Comparison of ENCODE assay signal across 9 cellular contexts in genomic region chr2:134988994-134989605, GRCh38. TPM values are rescaled to one million over a fixed set of nuclear protein-coding genes. Genes with fewer than 3 reads are reported as not detected.
A peak's percentile ranks its signal among the peaks of the same experiment; 100 is the strongest.
DNase-seq lines count a peak whose midpoint lies in the region; ATAC-seq and TF ChIP-seq lines count a peak whose summit lies in the region.
"Had no signal": no experiment of that assay in that cellular context is flagged by ENCODE, and none has a peak within 500 bp of the region (broad histone marks: within the 10 kb centered on the region; RNA-seq: fewer than 3 reads in every experiment).

No MANE protein-coding gene starts in this region.

- H3K36me3 Mint-ChIP-seq in CD4-positive, CD25-positive, alpha-beta regulatory T cell, result peaks cover 2% of the 10 kb centered on the region

- H3K4me3 Mint-ChIP-seq in CD4-positive, CD25-positive, alpha-beta regulatory T cell, result no peak overlapping the region

- TF ChIP-seq POLR2A in thyroid gland (IDR thresholded peaks at IDR 0.05), result no peak

- H3K4me1 Mint-ChIP-seq in CD4-positive, CD25-positive, alpha-beta regulatory T cell, result no peaks in the 10 kb centered on the region

- POLR2A ChIA-PET in RWPE1 (lab: Yijun Ruan, JAX; ENCODE audit: low non-redundant PET), result no interaction called here

- H3K9me3 ChIP-seq in CD4-positive, CD25-positive, alpha-beta regulatory T cell (ENCODE audit: control insufficient read depth in 2 of 2, low read length in 2 of 2), result peaks cover 0 to 9% of the 10 kb centered on the region in 2 experiments
- H3K9me3 ChIP-seq in thyroid gland, result no peaks in the 10 kb centered on the region

- no peaks in the 10 kb centered on the region for H3K4me1 ChIP-seq in CD4-positive, CD25-positive, alpha-beta regulatory T cell (ENCODE audit: control insufficient read depth, insufficient read depth, low read length, poor library complexity, severe bottlenecking)
- no peaks in the 10 kb centered on the region for H3K4me1 ChIP-seq in foreskin keratinocyte
- no peaks in the 10 kb centered on the region for H3K4me1 ChIP-seq in thyroid gland

- H3K27ac ChIP-seq in CD4-positive, CD25-positive, alpha-beta regulatory T cell (ENCODE audit: insufficient read depth, low read length, poor library complexity, severe bottlenecking), result no peak overlapping the region
- H3K27ac ChIP-seq in RWPE1 (no peak overlapping the region), foreskin keratinocyte (no peak overlapping the region), thyroid gland (no peak overlapping the region)

- peaks cover 36% of the 10 kb centered on the region for H3K27me3 Mint-ChIP-seq in CD4-positive, CD25-positive, alpha-beta regulatory T cell

- intact Hi-C loops in thyroid gland (cut with DNase I), result no loop called here

- no peak overlapping the region for H3K4me3 ChIP-seq in CD4-positive, CD25-positive, alpha-beta regulatory T cell (ENCODE audit: low read depth, low read length)
- no peak overlapping the region for H3K4me3 ChIP-seq in thyroid gland (replicated peaks in 1 of 3)

- H3K9me3 Mint-ChIP-seq in CD4-positive, CD25-positive, alpha-beta regulatory T cell, result peaks cover 0 to 8% (median 2%) of the 10 kb centered on the region in 7 donors

- H3K36me3 ChIP-seq in CD4-positive, CD25-positive, alpha-beta regulatory T cell (ENCODE audit: control insufficient read depth, insufficient read depth, low read length), result no peaks in the 10 kb centered on the region
- H3K36me3 ChIP-seq in thyroid gland, result no peaks in the 10 kb centered on the region

- peaks cover 2% of the 10 kb centered on the region for H3K27me3 ChIP-seq in CD4-positive, CD25-positive, alpha-beta regulatory T cell (ENCODE audit: control insufficient read depth, insufficient read depth, low read length)
- peaks cover 33% of the 10 kb centered on the region for H3K27me3 ChIP-seq in foreskin keratinocyte
- no peaks in the 10 kb centered on the region for H3K27me3 ChIP-seq in thyroid gland

- H3K27ac Mint-ChIP-seq in CD4-positive, CD25-positive, alpha-beta regulatory T cell, result no peak overlapping the region

- WGBS in thyroid gland, 2 donors, result 19 to 23% methylated on average over 3 of the region's 3 CpGs

- TF ChIP-seq CTCF in RWPE1 (conservative IDR thresholded peaks at IDR 0.05; ENCODE audit: low read depth), result peak; percentile 68
- peak; percentile 66 for TF ChIP-seq CTCF in foreskin keratinocyte (conservative IDR thresholded peaks at IDR 0.05)
- peak in 5 of 6 experiments; percentile 9 to 54 (median 40) for TF ChIP-seq CTCF in thyroid gland (IDR thresholded peaks at IDR 0.05)

- DNase-seq in CD4-positive, CD25-positive, alpha-beta regulatory T cell, result peak in 2 of 3 donors; percentile 31 to 33
- peak; percentile 19 for DNase-seq in HS-27A (ENCODE audit: low read depth)
- DNase-seq in RWPE1 (ENCODE audit: low spot score), result peak; percentile 36
- peak in 1 of 2 donors; percentile 18 for DNase-seq in foreskin keratinocyte
- DNase-seq in thyroid gland, result no peak
- DNase-seq in GOT3 (lab: John Stamatoyannopoulos, UW), result no peak

- peak in 1 of 2 donors; percentile 31 for ATAC-seq in CD4-positive, CD25-positive, alpha-beta regulatory T cell (ENCODE audit: low read depth in 2 of 2)
- ATAC-seq in foreskin keratinocyte (peak; percentile 61), GM21423 (IDR thresholded peaks at IDR 0.05; ENCODE audit: unreplicated experiment) (no peak), HG02884 (IDR thresholded peaks at IDR 0.05; ENCODE audit: unreplicated experiment) (no peak)

- CTCF ChIA-PET in RWPE1 (lab: Yijun Ruan, JAX), result interaction anchor here (0.5 to 1.3 kb wide), 9 partner anchors 11 to 1380 kb away, joined by 3 to 5 read pairs (median 3); no protein-coding TSS in a partner anchor

RNA-seq across cellular contexts. Expression of gene MAP3K19, which starts 58.1 kb away (rescaled TPM):
- total RNA-seq in CD4-positive, CD25-positive, alpha-beta regulatory T cell, result not detected
- not detected for polyA plus RNA-seq in CD4-positive, CD25-positive, alpha-beta regulatory T cell
- total RNA-seq in foreskin keratinocyte, result not detected in 2 replicates
- not detected in 2 replicates for polyA plus RNA-seq in foreskin keratinocyte
- under 1 TPM in 1 of 4 donors, not detected in 3; 0.15 TPM for total RNA-seq in thyroid gland
- polyA plus RNA-seq: esophagus had no signal

Comparison
In these comparisons a context has a peak if more than half of its experiments do, and no peak if none do; other contexts are left out.
1. DNase-seq: peak in CD4-positive, CD25-positive, alpha-beta regulatory T cell (2 of 3), HS-27A (single experiment) and RWPE1 (single experiment); none in thyroid gland (0 of 2) and GOT3 (single experiment).
2. Peak in every context shown above with its lines, with median percentiles within 50 percentile points of each other: CTCF ChIP-seq.